Comparison of ENCODE assay signal across 11 cellular contexts in genomic region chr3:112653881-112654300, GRCh38. TPM values are rescaled to one million over a fixed set of nuclear protein-coding genes. Genes with fewer than 3 reads are reported as not detected.
DNase-seq lines count a peak whose midpoint lies in the region; ATAC-seq and TF ChIP-seq lines count a peak whose summit lies in the region.
"Had no signal": no experiment of that assay in that cellular context is flagged by ENCODE, and none has a peak within 500 bp of the region (broad histone marks: within the 10 kb centered on the region; RNA-seq: fewer than 3 reads in every experiment).

No MANE protein-coding gene starts in this region.

- no peak overlapping the region for H2AFZ ChIP-seq in SK-N-SH (ENCODE audit: low read depth)

- H3K4me3 ChIP-seq in SK-N-SH (ENCODE audit: low read depth in 2 of 2, low read length in 1 of 2) (peak overlapping the region in 1 of 2 experiments; percentile 31; a peak in 3 of 4 replicates), foreskin fibroblast (ENCODE audit: low read depth in 1 of 2, low read length in 2 of 2) (peak overlapping the region in 1 of 2 donors; percentile 8)

- ATAC-seq in HG03159 (IDR thresholded peaks at IDR 0.05; ENCODE audit: unreplicated experiment): no peak
- no peak for ATAC-seq in HG02885 (IDR thresholded peaks at IDR 0.05; ENCODE audit: poor library complexity, unreplicated experiment)

- peak in 1 of 2 experiments; percentile 37; a peak in 1 of 4 replicates for TF ChIP-seq EP300 in SK-N-SH (IDR thresholded peaks at IDR 0.05; ENCODE audit: borderline replicate concordance in 1 of 2, low read depth in 1 of 2, low read length in 1 of 2)

- peaks cover 0 to 46% of the 10 kb centered on the region in 2 experiments; a peak in 3 of 4 replicates for H3K4me1 ChIP-seq in SK-N-SH (ENCODE audit: control insufficient read depth in 1 of 2, insufficient read depth in 2 of 2, low read depth in 1 of 2, low read length in 1 of 2)

- TF ChIP-seq CTCF in SK-N-SH (IDR thresholded peaks at IDR 0.05) (no peak), foreskin fibroblast (IDR thresholded peaks at IDR 0.05; ENCODE audit: low read depth, low read length) (no peak)

- CTCF ChIA-PET in SK-N-SH (lab: Yijun Ruan, JAX): interaction anchor here (1.0 to 4.9 kb wide), 3 partner anchors 11 to 326 kb away, joined by 4 to 26 read pairs (median 6); no protein-coding TSS in a partner anchor

- no peaks in the 10 kb centered on the region for H3K9me3 ChIP-seq in SK-N-SH

- 9% methylated on average over 5 of the region's 5 CpGs for WGBS in SK-N-SH (ENCODE audit: low lambda C conversion rate)

- no peak for TF ChIP-seq RAD21 in SK-N-SH (IDR thresholded peaks at IDR 0.05; ENCODE audit: low read length)

- intact Hi-C loops in posterior vena cava (cut with DNase I): no loop called here

- H3K79me2 ChIP-seq in SK-N-SH (ENCODE audit: insufficient read depth): no peaks in the 10 kb centered on the region

- no peaks in the 10 kb centered on the region for H4K20me1 ChIP-seq in SK-N-SH (ENCODE audit: insufficient read depth)

- peak overlapping the region; percentile 59 for H3K4me2 ChIP-seq in SK-N-SH

- H3K9ac ChIP-seq in SK-N-SH: peak overlapping the region; percentile 74

- DNase-seq in AG20443 (ENCODE audit: low spot score): peak; percentile 76
- no peak for DNase-seq in SK-N-SH
- DNase-seq in foreskin fibroblast: peak; percentile 92
- DNase-seq in posterior vena cava (ENCODE audit: low spot score): peak; percentile 82
- DNase-seq in NCI-H2171 (lab: John Stamatoyannopoulos, UW): no peak
- DNase-seq in T-helper 2 cell: no peak
- DNase-seq: CD4-positive, CD25-positive, alpha-beta regulatory T cell; effector CD8-positive, alpha-beta T cell; stimulated activated naive CD4-positive, alpha-beta T cell had no signal

- POLR2A ChIA-PET in SK-N-SH (lab: Yijun Ruan, JAX): no interaction called here

- peaks cover 55% of the 10 kb centered on the region for H3F3A ChIP-seq in SK-N-SH (replicated peaks; ENCODE audit: insufficient read depth)

- H3K27ac ChIP-seq in SK-N-SH (ENCODE audit: low read depth in 2 of 2, low read length in 1 of 2): peak overlapping the region; percentile 77 to 99; a peak in 3 of 4 replicates

- no peaks in the 10 kb centered on the region for H3K27me3 ChIP-seq in SK-N-SH (ENCODE audit: insufficient read depth)

- no peaks in the 10 kb centered on the region for H3K9me2 ChIP-seq in SK-N-SH

- no peaks in the 10 kb centered on the region for H3K36me3 ChIP-seq in SK-N-SH (replicated peaks in 1 of 2; ENCODE audit: control insufficient read depth in 1 of 2, insufficient read depth in 2 of 2, low read length in 1 of 2)

TF ChIP-seq in SK-N-SH, 30 proteins besides CTCF, POLR2A, EP300 and RAD21 (continues in another document):
- no peak for TF ChIP-seq GATA2 (CRISPR knock-in tag; IDR thresholded peaks at IDR 0.05)
- no peak for TF ChIP-seq MXI1 (IDR thresholded peaks at IDR 0.05; ENCODE audit: low read depth, low read length)
- TF ChIP-seq FOXJ3 (CRISPR knock-in tag; IDR thresholded peaks at IDR 0.05): no peak
- TF ChIP-seq RXRA (IDR thresholded peaks at IDR 0.05; ENCODE audit: borderline replicate concordance, low read depth): 0 out of 2 replicates have a peak, but pooled peaks have one; percentile 31
- TF ChIP-seq PBX3 (IDR thresholded peaks at IDR 0.05): no peak
- peak; percentile 79; the same call in 1 of the 2 replicates for TF ChIP-seq YY1 (IDR thresholded peaks at IDR 0.05; ENCODE audit: low read depth)
- no peak for TF ChIP-seq RFX5 (IDR thresholded peaks at IDR 0.05; ENCODE audit: low read length)
- TF ChIP-seq TEAD4 (IDR thresholded peaks at IDR 0.05; ENCODE audit: borderline replicate concordance, insufficient read depth): no peak
- TF ChIP-seq ELF1 (IDR thresholded peaks at IDR 0.05): no peak
- no peak for TF ChIP-seq FOXM1 (IDR thresholded peaks at IDR 0.05; ENCODE audit: low read depth)
- no peak for TF ChIP-seq SIN3A (IDR thresholded peaks at IDR 0.05; ENCODE audit: borderline replicate concordance, low read depth, low read length)
- peak; percentile 85 for TF ChIP-seq FOSL2 (IDR thresholded peaks at IDR 0.05; ENCODE audit: borderline replicate concordance, low read depth)
- no peak; the same call in 1 of the 2 replicates for TF ChIP-seq MAX (IDR thresholded peaks at IDR 0.05; ENCODE audit: low read depth)
- no peak for TF ChIP-seq NRF1 (IDR thresholded peaks at IDR 0.05; ENCODE audit: low read depth, low read length)
- no peak for TF ChIP-seq EZH2phosphoT487 (IDR thresholded peaks at IDR 0.05; ENCODE audit: borderline replicate concordance, low read depth)
- no peak for TF ChIP-seq ZBTB33 (IDR thresholded peaks at IDR 0.05; ENCODE audit: borderline replicate concordance, low read depth)
- no peak for TF ChIP-seq IRF3 (IDR thresholded peaks at IDR 0.05; ENCODE audit: low read depth, low read length)
- TF ChIP-seq TCF12 (IDR thresholded peaks at IDR 0.05): peak; percentile 3
- TF ChIP-seq MEF2A (IDR thresholded peaks at IDR 0.05; ENCODE audit: borderline replicate concordance, low read depth): no peak
- TF ChIP-seq JUND (IDR thresholded peaks at IDR 0.05): peak; percentile 80
- peak; percentile 51; the same call in 1 of the 2 replicates for TF ChIP-seq TAF1 (IDR thresholded peaks at IDR 0.05; ENCODE audit: borderline replicate concordance, low read depth, low read length)
- no peak for TF ChIP-seq RCOR1 (IDR thresholded peaks at IDR 0.05; ENCODE audit: low read length)
- 0 out of 2 replicates have a peak, but pooled peaks have one; percentile 6 for TF ChIP-seq POLR2AphosphoS5 (IDR thresholded peaks at IDR 0.05; ENCODE audit: low read depth, low read length)

RNA-seq across cellular contexts. Expression of gene CCDC80, which starts 12.9 kb away (rescaled TPM):
- polyA plus RNA-seq in SK-N-SH (2012; rRNA removed): 83.4 and 103 TPM in 2 replicates
- polyA plus RNA-seq in SK-N-SH (2012; cell fraction: cytosol; rRNA removed): 113 and 151 TPM in 2 replicates
- 90.9 and 120 TPM in 2 replicates for polyA plus RNA-seq in SK-N-SH (2012; cell fraction: nucleus; rRNA removed)
- total RNA-seq in posterior vena cava: 1,000 to 10,000 TPM in 1 of 2 donors, 100 to 1,000 TPM in 1; 294 to 1,773 TPM
- total RNA-seq: CD4-positive, CD25-positive, alpha-beta regulatory T cell had no signal

Comparison
In these comparisons a context has a peak if more than half of its experiments do, and no peak if none do; other contexts are left out.
1. DNase-seq: peak in AG20443 (single experiment), foreskin fibroblast (2 of 2) and posterior vena cava (single experiment); none in SK-N-SH (single experiment), NCI-H2171 (single experiment) and T-helper 2 cell (0 of 5).